ENCODE assay signal across 8 cellular contexts in the genomic region with DNA sequence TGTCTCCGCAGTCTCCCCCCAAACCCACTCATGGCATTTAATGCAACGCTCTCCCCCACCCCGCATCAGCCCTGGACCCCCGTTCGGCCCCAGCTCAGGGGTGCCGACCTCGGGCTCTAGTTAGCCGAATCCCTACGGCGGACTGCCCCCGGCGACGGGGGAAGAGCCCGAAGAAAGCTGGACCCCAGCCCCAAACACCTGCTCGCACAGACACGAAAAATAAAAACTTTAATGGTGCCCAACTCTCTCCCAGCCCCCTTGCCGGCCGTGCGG. TPM values are rescaled to one million over a fixed set of nuclear protein-coding genes. Genes with fewer than 3 reads are reported as not detected.
DNase-seq lines count a peak whose midpoint lies in the region; ATAC-seq and TF ChIP-seq lines count a peak whose summit lies in the region.

No MANE protein-coding gene starts in this region.

- H3K4me1 ChIP-seq in adipocyte (ENCODE audit: control insufficient read depth, insufficient read depth, low read length) (peaks cover 47% of the 10 kb centered on the region), stomach smooth muscle (ENCODE audit: control insufficient read depth, insufficient read depth, low read length) (peaks cover 18% of the 10 kb centered on the region)

- H3K27me3 ChIP-seq in adipocyte (replicated peaks; ENCODE audit: control insufficient read depth, insufficient read depth, low read length) (no peaks in the 10 kb centered on the region), stomach smooth muscle (ENCODE audit: control insufficient read depth in 1 of 2, insufficient read depth in 2 of 2, low read length in 2 of 2) (no peaks in the 10 kb centered on the region)

- H3K4me3 ChIP-seq in LNCaP clone FGC (ENCODE audit: low read depth, low read length): peak overlapping the region; percentile 83
- H3K4me3 ChIP-seq in adipocyte (ENCODE audit: low read length): peak overlapping the region; percentile 91
- peak overlapping the region; percentile 78 to 79 for H3K4me3 ChIP-seq in stomach smooth muscle (ENCODE audit: low read length in 2 of 2)

- DNase-seq in LNCaP clone FGC (ENCODE audit: low read depth): no peak
- no peak for DNase-seq in adipocyte (ENCODE audit: low read depth)
- DNase-seq in left colon: peak in 1 of 2 donors; percentile 33
- no peak for DNase-seq in NCI-H1417 treated with DMSO at 0.1 percent for 48 hours (lab: John Stamatoyannopoulos, UW)
- no peak for DNase-seq in G401 (ENCODE audit: low spot score)

- H3K9ac ChIP-seq in adipocyte (ENCODE audit: low read length): peak overlapping the region; percentile 91
- H3K9ac ChIP-seq in stomach smooth muscle (ENCODE audit: low read length in 2 of 2): peak overlapping the region; percentile 55 to 77

- in situ Hi-C loops in G401 (cut with HindIII; ENCODE audit: low sequenced_read_pairs): no loop called here

- intact Hi-C loops in left colon (cut with DNase I, micrococcal nuclease): no loop called here

- no peaks in the 10 kb centered on the region for H3K36me3 ChIP-seq in adipocyte (ENCODE audit: control insufficient read depth, insufficient read depth, low read length, severe bottlenecking)
- no peaks in the 10 kb centered on the region for H3K36me3 ChIP-seq in stomach smooth muscle (ENCODE audit: control insufficient read depth in 2 of 2, insufficient read depth in 2 of 2, low read length in 2 of 2)

- peak overlapping the region; percentile 53 for H3K27ac ChIP-seq in stomach smooth muscle (ENCODE audit: low read length)

- H3K9me3 ChIP-seq in adipocyte (ENCODE audit: control insufficient read depth, low read length) (no peaks in the 10 kb centered on the region), stomach smooth muscle (ENCODE audit: control insufficient read depth in 2 of 2, low read length in 2 of 2) (no peaks in the 10 kb centered on the region)

- no peak for TF ChIP-seq CTCF in LNCaP clone FGC (IDR thresholded peaks at IDR 0.05; ENCODE audit: control insufficient read depth, extremely low read depth, insufficient read depth)

- peak; percentile 7 for ATAC-seq in left colon
- no peak for ATAC-seq in GM21529 (IDR thresholded peaks at IDR 0.05; ENCODE audit: unreplicated experiment)
- no peak for ATAC-seq in GM21723 (IDR thresholded peaks at IDR 0.05; ENCODE audit: unreplicated experiment)

RNA-seq across cellular contexts. Expression of a gene that starts 0.6 kb away (rescaled TPM):
- 10 to 100 TPM; 48.8 to 64.1 TPM for total RNA-seq in left colon
- total RNA-seq in G401 (2014; rRNA removed; shearing (Covaris generic)): 120 and 129 TPM in 2 replicates
